ENCODE assay signal across 1 cellular context in the genomic region with DNA sequence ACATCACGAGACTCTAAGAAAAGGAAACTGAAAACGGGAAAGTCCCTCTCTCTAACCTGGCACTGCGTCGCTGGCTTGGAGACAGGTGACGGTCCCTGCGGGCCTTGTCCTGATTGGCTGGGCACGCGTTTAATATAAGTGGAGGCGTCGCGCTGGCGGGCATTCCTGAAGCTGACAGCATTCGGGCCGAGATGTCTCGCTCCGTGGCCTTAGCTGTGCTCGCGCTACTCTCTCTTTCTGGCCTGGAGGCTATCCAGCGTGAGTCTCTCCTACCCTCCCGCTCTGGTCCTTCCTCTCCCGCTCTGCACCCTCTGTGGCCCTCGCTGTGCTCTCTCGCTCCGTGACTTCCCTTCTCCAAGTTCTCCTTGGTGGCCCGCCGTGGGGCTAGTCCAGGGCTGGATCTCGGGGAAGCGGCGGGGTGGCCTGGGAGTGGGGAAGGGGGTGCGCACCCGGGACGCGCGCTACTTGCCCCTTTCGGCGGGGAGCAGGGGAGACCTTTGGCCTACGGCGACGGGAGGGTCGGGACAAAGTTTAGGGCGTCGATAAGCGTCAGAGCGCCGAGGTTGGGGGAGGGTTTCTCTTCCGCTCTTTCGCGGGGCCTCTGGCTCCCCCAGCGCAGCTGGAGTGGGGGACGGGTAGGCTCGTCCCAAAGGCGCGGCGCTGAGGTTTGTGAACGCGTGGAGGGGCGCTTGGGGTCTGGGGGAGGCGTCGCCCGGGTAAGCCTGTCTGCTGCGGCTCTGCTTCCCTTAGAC.
TF ChIP-seq lines count a peak whose summit lies in the region.

Gene B2M (plus strand): TSS at position 162 of the 752 bp plus-strand sequence. CDS start 30 bp downstream, at position 192.

TF ChIP-seq in A549, 52 proteins besides CTCF, POLR2A, EP300 and RAD21 (continued from another document):
- TF ChIP-seq RCOR1 (IDR thresholded peaks at IDR 0.05; ENCODE audit: low read depth, low read length) (no peak), HDAC2 (IDR thresholded peaks at IDR 0.05) (no peak), PHF8 (IDR thresholded peaks at IDR 0.05; ENCODE audit: borderline replicate concordance, low read depth) (peak; percentile 61; the same call in 1 of the 2 replicates), E2F6 (IDR thresholded peaks at IDR 0.05; ENCODE audit: borderline replicate concordance, low read depth) (no peak; the same call in 1 of the 2 replicates), POLR2AphosphoS2 (conservative IDR thresholded peaks at IDR 0.05; ENCODE audit: low read length) (no peak), TP53 (CRISPR knock-in tag; IDR thresholded peaks at IDR 0.05) (no peak), KDM1A (IDR thresholded peaks at IDR 0.05; ENCODE audit: low read depth) (no peak), ZC3H11A (IDR thresholded peaks at IDR 0.05) (no peak), CEBPB (IDR thresholded peaks at IDR 0.05) (no peak), EHF (CRISPR knock-in tag; IDR thresholded peaks at IDR 0.05) (no peak), JUNB (IDR thresholded peaks at IDR 0.05) (no peak), BHLHE40 (IDR thresholded peaks at IDR 0.05; ENCODE audit: low read depth, low read length) (0 out of 2 replicates have a peak, but pooled peaks have one; percentile 4), CBX8 (IDR thresholded peaks at IDR 0.05) (no peak), HMGXB4 (CRISPR knock-in tag; IDR thresholded peaks at IDR 0.05; ENCODE audit: borderline replicate concordance) (no peak), HOXB13 (CRISPR knock-in tag; IDR thresholded peaks at IDR 0.05; ENCODE audit: low read depth) (no peak), FOXS1 (CRISPR knock-in tag; IDR thresholded peaks at IDR 0.05) (no peak), SREBF2 (IDR thresholded peaks at IDR 0.05) (no peak), ZFP36 (IDR thresholded peaks at IDR 0.05; ENCODE audit: borderline replicate concordance, partially characterized antibody) (no peak), RARB (CRISPR knock-in tag; IDR thresholded peaks at IDR 0.05) (no peak), NR3C1 (IDR thresholded peaks at IDR 0.05) (no peak), GATA3 (IDR thresholded peaks at IDR 0.05; ENCODE audit: borderline replicate concordance) (no peak), JUN (IDR thresholded peaks at IDR 0.05) (0 out of 5 replicates have a peak, but pooled peaks have one; percentile 25 to 52), MYC (IDR thresholded peaks at IDR 0.05; ENCODE audit: borderline replicate concordance, low read length) (no peak), CHD4 (IDR thresholded peaks at IDR 0.05; ENCODE audit: borderline replicate concordance) (no peak)
- TF ChIP-seq, protein P1, sequence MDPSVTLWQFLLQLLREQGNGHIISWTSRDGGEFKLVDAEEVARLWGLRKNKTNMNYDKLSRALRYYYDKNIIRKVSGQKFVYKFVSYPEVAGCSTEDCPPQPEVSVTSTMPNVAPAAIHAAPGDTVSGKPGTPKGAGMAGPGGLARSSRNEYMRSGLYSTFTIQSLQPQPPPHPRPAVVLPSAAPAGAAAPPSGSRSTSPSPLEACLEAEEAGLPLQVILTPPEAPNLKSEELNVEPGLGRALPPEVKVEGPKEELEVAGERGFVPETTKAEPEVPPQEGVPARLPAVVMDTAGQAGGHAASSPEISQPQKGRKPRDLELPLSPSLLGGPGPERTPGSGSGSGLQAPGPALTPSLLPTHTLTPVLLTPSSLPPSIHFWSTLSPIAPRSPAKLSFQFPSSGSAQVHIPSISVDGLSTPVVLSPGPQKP (IDR thresholded peaks at IDR 0.05; ENCODE audit: low read depth, low read length): no peak
- TF ChIP-seq, protein P2, sequence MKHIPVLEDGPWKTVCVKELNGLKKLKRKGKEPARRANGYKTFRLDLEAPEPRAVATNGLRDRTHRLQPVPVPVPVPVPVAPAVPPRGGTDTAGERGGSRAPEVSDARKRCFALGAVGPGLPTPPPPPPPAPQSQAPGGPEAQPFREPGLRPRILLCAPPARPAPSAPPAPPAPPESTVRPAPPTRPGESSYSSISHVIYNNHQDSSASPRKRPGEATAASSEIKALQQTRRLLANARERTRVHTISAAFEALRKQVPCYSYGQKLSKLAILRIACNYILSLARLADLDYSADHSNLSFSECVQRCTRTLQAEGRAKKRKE (CRISPR knock-in tag; IDR thresholded peaks at IDR 0.05; ENCODE audit: low read depth): no peak
- TF ChIP-seq, protein P3, sequence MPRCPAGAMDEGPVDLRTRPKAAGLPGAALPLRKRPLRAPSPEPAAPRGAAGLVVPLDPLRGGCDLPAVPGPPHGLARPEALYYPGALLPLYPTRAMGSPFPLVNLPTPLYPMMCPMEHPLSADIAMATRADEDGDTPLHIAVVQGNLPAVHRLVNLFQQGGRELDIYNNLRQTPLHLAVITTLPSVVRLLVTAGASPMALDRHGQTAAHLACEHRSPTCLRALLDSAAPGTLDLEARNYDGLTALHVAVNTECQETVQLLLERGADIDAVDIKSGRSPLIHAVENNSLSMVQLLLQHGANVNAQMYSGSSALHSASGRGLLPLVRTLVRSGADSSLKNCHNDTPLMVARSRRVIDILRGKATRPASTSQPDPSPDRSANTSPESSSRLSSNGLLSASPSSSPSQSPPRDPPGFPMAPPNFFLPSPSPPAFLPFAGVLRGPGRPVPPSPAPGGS (IDR thresholded peaks at IDR 0.05): peak; percentile 88; the same call in 2 of the 3 replicates
